ENCODE assay signal across 8 cellular contexts in the genomic region with DNA sequence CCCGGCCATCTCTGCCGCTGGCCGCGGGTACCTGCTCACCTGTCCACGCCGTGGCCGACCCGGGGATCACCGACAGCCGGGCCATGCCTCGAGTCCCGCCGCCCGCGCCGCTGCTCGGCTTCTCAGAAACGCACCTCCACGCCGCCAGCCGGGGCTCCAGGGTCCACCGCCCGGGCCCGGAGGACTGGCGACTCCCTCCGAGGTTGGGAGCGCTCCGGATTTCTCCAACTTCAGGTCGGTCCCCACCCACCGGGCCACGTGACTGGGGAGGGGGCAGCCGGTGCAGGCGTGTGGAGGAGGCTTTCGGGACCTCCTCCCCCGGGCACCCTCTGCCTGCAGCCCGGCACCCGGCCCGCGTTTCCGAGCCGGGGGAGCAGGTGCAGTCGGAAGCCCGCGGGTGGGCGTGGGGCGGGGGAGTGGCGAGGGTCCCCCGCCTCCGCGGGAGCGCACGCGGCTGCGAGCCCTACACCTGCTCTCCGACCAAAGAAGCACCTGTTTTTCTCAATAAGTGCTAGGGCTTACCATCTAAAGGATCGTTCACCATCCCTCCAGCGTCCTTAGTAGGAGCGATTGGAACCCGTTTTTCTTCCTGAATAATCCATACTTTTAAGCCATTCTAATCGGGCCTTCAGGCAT. TPM values are rescaled to one million over a fixed set of nuclear protein-coding genes. Genes with fewer than 3 reads are reported as not detected.
DNase-seq lines count a peak whose midpoint lies in the region; ATAC-seq, FAIRE-seq and TF ChIP-seq lines count a peak whose summit lies in the region.

No MANE protein-coding gene starts in this region.

- no CpG with 5 or more reads among the region's 60 CpGs for WGBS in mesendoderm (ENCODE audit: extremely low coverage, insufficient coverage, low lambda C conversion rate)
- 48 to 49% methylated on average over 11 to 13 of the region's 60 CpGs for WGBS in upper lobe of left lung, 2 donors

- H3K23ac ChIP-seq in mesendoderm (ENCODE audit: low read length), result no peak overlapping the region

- H3K18ac ChIP-seq in mesendoderm (ENCODE audit: low read length), result no peak overlapping the region

- peaks cover 28% of the 10 kb centered on the region for H3K27me3 ChIP-seq in bronchial epithelial cell (ENCODE audit: control insufficient read depth, insufficient read depth, low read length)
- peaks cover 29% of the 10 kb centered on the region for H3K27me3 ChIP-seq in mesendoderm (ENCODE audit: insufficient read depth, low read length, poor library complexity)
- peaks cover 0 to 13% (median 4%) of the 10 kb centered on the region in 4 donors for H3K27me3 ChIP-seq in upper lobe of left lung

- H3K4me3 ChIP-seq in bronchial epithelial cell (ENCODE audit: low read depth, low read length) (peak overlapping the region; percentile 43), mesendoderm (ENCODE audit: low read length) (no peak overlapping the region), upper lobe of left lung (peak overlapping the region; percentile 18 to 59 (median 50))

- H4K8ac ChIP-seq in mesendoderm (ENCODE audit: low read depth, low read length), result no peak overlapping the region

- H3K9me3 ChIP-seq in upper lobe of left lung, result peaks cover 0 to 3% (median 0%) of the 10 kb centered on the region in 4 donors

- H3K4ac ChIP-seq in mesendoderm (ENCODE audit: low read depth, low read length), result no peak overlapping the region

- H2BK5ac ChIP-seq in mesendoderm (ENCODE audit: low read length), result no peak overlapping the region

- DNase-seq in GM12892 (ENCODE audit: insufficient read length) (peak; percentile 8), bronchial epithelial cell (ENCODE audit: low read depth) (no peak), mesendoderm (peak; percentile 28), upper lobe of left lung (peak; percentile 24 to 89), GM20000 (ENCODE audit: low spot score) (no peak), Ammon's horn (ENCODE audit: low spot score) (no peak)

- H2AK5ac ChIP-seq in mesendoderm (ENCODE audit: low read length), result no peak overlapping the region

- no peak overlapping the region for H3K27ac ChIP-seq in mesendoderm (ENCODE audit: low read depth, low read length)
- no peak overlapping the region for H3K27ac ChIP-seq in upper lobe of left lung

- no peak overlapping the region for H4K5ac ChIP-seq in mesendoderm (ENCODE audit: low read length)

- FAIRE-seq in GM12892 (lab: Jason Lieb, UNC), result no peak
- FAIRE-seq in bronchial epithelial cell (lab: Jason Lieb, UNC), result no peak

- H3K4me2 ChIP-seq in mesendoderm (ENCODE audit: low read length), result peak overlapping the region; percentile 43

- H3K36me3 ChIP-seq in bronchial epithelial cell (ENCODE audit: control insufficient read depth, insufficient read depth, low read length) (no peaks in the 10 kb centered on the region), mesendoderm (ENCODE audit: control insufficient read depth, insufficient read depth, low read length) (no peaks in the 10 kb centered on the region), upper lobe of left lung (no peaks in the 10 kb centered on the region)

- no peaks in the 10 kb centered on the region for H3K79me2 ChIP-seq in mesendoderm (ENCODE audit: control insufficient read depth, insufficient read depth, low read length)

- H3K79me1 ChIP-seq in mesendoderm (ENCODE audit: low read length), result no peaks in the 10 kb centered on the region

- TF ChIP-seq POLR2A in GM12892 (IDR thresholded peaks at IDR 0.05; ENCODE audit: low read depth, low read length), result no peak
- TF ChIP-seq POLR2A in upper lobe of left lung (IDR thresholded peaks at IDR 0.05), result no peak

- no peak for TF ChIP-seq EP300 in upper lobe of left lung (IDR thresholded peaks at IDR 0.05)

- TF ChIP-seq CTCF in bronchial epithelial cell (IDR thresholded peaks at IDR 0.05; ENCODE audit: insufficient read depth, low read length, severe bottlenecking) (no peak), upper lobe of left lung (IDR thresholded peaks at IDR 0.05) (no peak), GM20000 (IDR thresholded peaks at IDR 0.05; ENCODE audit: extremely low read depth, missing control alignments) (no peak)

- ATAC-seq in SK-N-SH treated with all-trans-retinoic acid at 6 μM for 48 hours (peak; percentile 12), upper lobe of left lung (ENCODE audit: low FRiP score in 2 of 2) (no peak), GM21515 (IDR thresholded peaks at IDR 0.05; ENCODE audit: unreplicated experiment) (no peak)

- no peak overlapping the region for H3K56ac ChIP-seq in mesendoderm (ENCODE audit: low read length)

- no peaks in the 10 kb centered on the region for H3K4me1 ChIP-seq in mesendoderm (ENCODE audit: control insufficient read depth, low read depth, low read length)
- peaks cover 19 to 22% (median 20%) of the 10 kb centered on the region in 4 donors for H3K4me1 ChIP-seq in upper lobe of left lung

- no peak overlapping the region for H2BK120ac ChIP-seq in mesendoderm (ENCODE audit: low read depth, low read length)

- no peak overlapping the region for H2BK15ac ChIP-seq in mesendoderm (replicated peaks; ENCODE audit: low read depth)

- no peak overlapping the region for H3K9ac ChIP-seq in mesendoderm (ENCODE audit: low read length)

TF ChIP-seq in SK-N-SH treated with all-trans-retinoic acid at 6 μM for 48 hours, 23 proteins besides CTCF, POLR2A, EP300 and RAD21:
- TF ChIP-seq RARB (CRISPR knock-in tag; IDR thresholded peaks at IDR 0.05) (no peak), ARNTL (CRISPR knock-in tag; IDR thresholded peaks at IDR 0.05; ENCODE audit: borderline replicate concordance, low read depth) (no peak), TCF4 (CRISPR knock-in tag; IDR thresholded peaks at IDR 0.05; ENCODE audit: borderline replicate concordance) (no peak), CSDC2 (CRISPR knock-in tag; IDR thresholded peaks at IDR 0.05) (no peak), ZNF565 (CRISPR knock-in tag; conservative IDR thresholded peaks at IDR 0.05; ENCODE audit: low read depth) (no peak)
- TF ChIP-seq, protein P1, sequence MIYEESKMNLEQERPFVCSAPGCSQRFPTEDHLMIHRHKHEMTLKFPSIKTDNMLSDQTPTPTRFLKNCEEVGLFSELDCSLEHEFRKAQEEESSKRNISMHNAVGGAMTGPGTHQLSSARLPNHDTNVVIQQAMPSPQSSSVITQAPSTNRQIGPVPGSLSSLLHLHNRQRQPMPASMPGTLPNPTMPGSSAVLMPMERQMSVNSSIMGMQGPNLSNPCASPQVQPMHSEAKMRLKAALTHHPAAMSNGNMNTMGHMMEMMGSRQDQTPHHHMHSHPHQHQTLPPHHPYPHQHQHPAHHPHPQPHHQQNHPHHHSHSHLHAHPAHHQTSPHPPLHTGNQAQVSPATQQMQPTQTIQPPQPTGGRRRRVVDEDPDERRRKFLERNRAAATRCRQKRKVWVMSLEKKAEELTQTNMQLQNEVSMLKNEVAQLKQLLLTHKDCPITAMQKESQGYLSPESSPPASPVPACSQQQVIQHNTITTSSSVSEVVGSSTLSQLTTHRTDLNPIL (CRISPR knock-in tag; IDR thresholded peaks at IDR 0.05; ENCODE audit: low read depth), result no peak
- TF ChIP-seq, protein P2, sequence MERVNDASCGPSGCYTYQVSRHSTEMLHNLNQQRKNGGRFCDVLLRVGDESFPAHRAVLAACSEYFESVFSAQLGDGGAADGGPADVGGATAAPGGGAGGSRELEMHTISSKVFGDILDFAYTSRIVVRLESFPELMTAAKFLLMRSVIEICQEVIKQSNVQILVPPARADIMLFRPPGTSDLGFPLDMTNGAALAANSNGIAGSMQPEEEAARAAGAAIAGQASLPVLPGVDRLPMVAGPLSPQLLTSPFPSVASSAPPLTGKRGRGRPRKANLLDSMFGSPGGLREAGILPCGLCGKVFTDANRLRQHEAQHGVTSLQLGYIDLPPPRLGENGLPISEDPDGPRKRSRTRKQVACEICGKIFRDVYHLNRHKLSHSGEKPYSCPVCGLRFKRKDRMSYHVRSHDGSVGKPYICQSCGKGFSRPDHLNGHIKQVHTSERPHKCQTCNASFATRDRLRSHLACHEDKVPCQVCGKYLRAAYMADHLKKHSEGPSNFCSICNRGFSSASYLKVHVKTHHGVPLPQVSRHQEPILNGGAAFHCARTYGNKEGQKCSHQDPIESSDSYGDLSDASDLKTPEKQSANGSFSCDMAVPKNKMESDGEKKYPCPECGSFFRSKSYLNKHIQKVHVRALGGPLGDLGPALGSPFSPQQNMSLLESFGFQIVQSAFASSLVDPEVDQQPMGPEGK (CRISPR knock-in tag; IDR thresholded peaks at IDR 0.05; ENCODE audit: borderline replicate concordance), result no peak

RNA-seq across cellular contexts. Expression of a gene that starts 0.6 kb away (rescaled TPM):
- not detected for polyA plus RNA-seq in GM12892 (2012; ENCODE audit: missing spikeins)
- 1.6 and 2.2 TPM in 2 replicates for total RNA-seq in bronchial epithelial cell
- polyA plus RNA-seq in mesendoderm (2013, experiment 1 of 2), result 2.1 TPM
- polyA plus RNA-seq in mesendoderm (2013, experiment 2 of 2), result 2.3 TPM
- 1 to 10 TPM in 2 of 6 donors, under 1 TPM in 4; under 0.01 to 5.5 (median 0.87) TPM for total RNA-seq in upper lobe of left lung

RNA-seq across cellular contexts. Expression of a gene that starts 40.2 kb away (rescaled TPM):
- 29.7 TPM for polyA plus RNA-seq in GM12892 (2012; ENCODE audit: missing spikeins)
- total RNA-seq in bronchial epithelial cell (53.8 and 56.3 TPM in 2 replicates), upper lobe of left lung (10 to 100 TPM; 23.0 to 86.6 (median 56.0) TPM)
- 10.3 TPM for polyA plus RNA-seq in mesendoderm (2013, experiment 1 of 2)
- 9.6 TPM for polyA plus RNA-seq in mesendoderm (2013, experiment 2 of 2)

Comparison
In these comparisons a context has a peak if more than half of its experiments do, and no peak if none do; other contexts are left out.
1. DNase-seq: peak in GM12892 (single experiment), mesendoderm (single experiment) and upper lobe of left lung (2 of 2); none in bronchial epithelial cell (single experiment), GM20000 (single experiment) and Ammon's horn (single experiment).